In the genomic region with DNA sequence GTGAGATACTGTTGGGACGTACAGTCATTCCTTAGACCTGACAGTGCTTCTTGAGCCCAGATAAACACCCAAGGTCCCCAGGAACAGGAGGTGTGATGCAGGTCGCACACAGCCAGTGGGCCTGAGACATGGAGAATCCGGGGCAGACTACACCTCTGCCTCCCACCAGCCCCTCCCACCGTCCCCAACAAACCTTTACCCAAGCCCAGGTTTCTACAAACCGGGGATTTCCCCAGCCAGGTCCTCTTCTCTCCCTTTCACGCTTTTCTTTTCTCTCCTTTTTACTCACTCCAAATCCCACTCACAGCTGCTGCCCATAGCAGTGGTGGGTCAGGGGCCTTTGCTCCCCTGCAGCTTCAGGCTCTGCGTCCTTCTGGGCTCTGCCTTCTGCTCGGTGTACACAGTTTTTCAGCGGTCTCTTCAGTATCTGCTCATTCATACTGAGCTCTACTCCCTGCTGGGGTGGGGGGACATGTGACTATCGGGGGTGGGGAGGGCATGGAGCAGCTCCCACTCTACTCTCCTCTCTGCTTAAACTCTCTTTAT, we compare ENCODE assay signal across 21 cellular contexts.
"Had no signal": no experiment of that assay in that cellular context is flagged by ENCODE, and none has a peak within 500 bp of the region (broad histone marks: within the 10 kb centered on the region; RNA-seq: fewer than 3 reads in every experiment).

No MANE protein-coding gene starts in this region.

- H3K4me3 ChIP-seq: left lung, ovary, psoas muscle, suprapubic skin, transverse colon, uterus had no signal

- H3K9me3 ChIP-seq: left lung, ovary, psoas muscle, suprapubic skin, transverse colon, uterus had no signal

- H3K36me3 ChIP-seq: left lung, ovary, suprapubic skin, transverse colon, uterus had no signal

- H3K27ac ChIP-seq: left lung, ovary, psoas muscle, suprapubic skin, transverse colon, uterus had no signal

- H3K27me3 ChIP-seq: ovary had no signal

- H3K4me1 ChIP-seq: left lung, uterus had no signal

- DNase-seq: activated CD4-positive, alpha-beta T cell treated with anti-CD3 and anti-CD28 coated beads, Interleukin-2, amount 50 U/mL, for 1 hour; activated CD8-positive, alpha-beta memory T cell treated with anti-CD3 and anti-CD28 coated beads, Interleukin-2, amount 50 U/mL, for 4 hours; activated effector memory CD4-positive, alpha-beta T cell treated with Interleukin-2 at 50 U/mL for 16 hours; activated naive CD4-positive, alpha-beta T cell treated with anti-CD3 and anti-CD28 coated beads, Interleukin-2, amount 10 ng/mL, durations not matched to agents 7 days and 5 days; activated naive CD8-positive, alpha-beta T cell treated with anti-CD3 and anti-CD28 coated beads, Interleukin-2, amount 50 U/mL, for 24 hours; activated T-cell treated with anti-CD3 and anti-CD28 coated beads, Interleukin-2, amount 50 U/mL, for 4 hours; anterior cingulate cortex; central memory CD4-positive, alpha-beta T cell; foreskin melanocyte; glutamatergic neuron; kidney; left lung; mammary epithelial cell; midbrain; ovary; psoas muscle; right cardiac atrium; stimulated activated CD4-positive, alpha-beta T cell treated with anti-CD3 and anti-CD28 coated beads, Interleukin-2, amount 100 ng/mL, for 24 hours; transverse colon; uterus had no signal

- ATAC-seq: activated naive CD8-positive, alpha-beta T cell treated with anti-CD3 and anti-CD28 coated beads, Interleukin-2, amount 50 U/mL, for 24 hours; activated T-cell treated with anti-CD3 and anti-CD28 coated beads, Interleukin-2, amount 50 U/mL, for 4 hours; left lung; psoas muscle; right cardiac atrium had no signal
